ENCODE assay signal across 1 cellular context in the genomic region with DNA sequence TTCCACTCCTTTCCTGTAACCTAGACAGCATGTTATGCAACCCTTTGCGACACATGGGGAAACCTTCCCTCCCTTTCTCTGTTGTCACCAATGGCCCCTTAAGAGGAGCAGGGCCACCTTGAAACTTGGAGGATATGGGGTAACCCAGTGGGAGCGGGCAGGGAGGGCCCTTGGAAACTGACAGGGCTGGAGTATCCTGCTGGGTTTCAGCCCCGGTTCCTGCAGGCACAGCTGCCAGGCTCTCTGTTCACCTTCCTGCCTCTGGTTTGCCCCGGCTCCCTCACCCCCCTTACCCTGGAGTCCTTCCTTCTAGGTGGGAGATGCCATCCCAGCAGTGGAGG.
TF ChIP-seq lines count a peak whose summit lies in the region.

No MANE protein-coding gene starts in this region.

TF ChIP-seq in HepG2, 621 proteins besides CTCF, POLR2A, EP300 and RAD21:
- TF ChIP-seq ZEB1 (IDR thresholded peaks at IDR 0.05; ENCODE audit: insufficient replicate concordance, low read depth) (peak; percentile 37), ZNF687 (CRISPR knock-in tag; IDR thresholded peaks at IDR 0.05) (peak; percentile 31; the same call in 1 of the 2 replicates), MZF1 (CRISPR knock-in tag; IDR thresholded peaks at IDR 0.05; ENCODE audit: borderline replicate concordance) (no peak), PRMT3 (CRISPR knock-in tag; IDR thresholded peaks at IDR 0.05; ENCODE audit: borderline replicate concordance, low read depth) (no peak), JARID2 (CRISPR knock-in tag; IDR thresholded peaks at IDR 0.05; ENCODE audit: insufficient replicate concordance) (no peak), CEBPG (CRISPR knock-in tag; IDR thresholded peaks at IDR 0.05) (peak; percentile 69), ZFX (CRISPR knock-in tag; IDR thresholded peaks at IDR 0.05; ENCODE audit: low read depth) (peak; percentile 27; the same call in 1 of the 2 replicates), ZSCAN12 (CRISPR knock-in tag; IDR thresholded peaks at IDR 0.05) (no peak), ZNF605 (CRISPR knock-in tag; IDR thresholded peaks at IDR 0.05) (0 out of 2 replicates have a peak, but pooled peaks have one; percentile 8), ZNF296 (CRISPR knock-in tag; conservative IDR thresholded peaks at IDR 0.05) (no peak), ZNF546 (CRISPR knock-in tag; conservative IDR thresholded peaks at IDR 0.05) (no peak), ZNF598 (CRISPR knock-in tag; IDR thresholded peaks at IDR 0.05; ENCODE audit: borderline replicate concordance) (no peak), KAT2B (IDR thresholded peaks at IDR 0.05; ENCODE audit: borderline replicate concordance, low read depth, low read length) (no peak), KIAA2018 (CRISPR knock-in tag; IDR thresholded peaks at IDR 0.05; ENCODE audit: borderline replicate concordance) (no peak), ZNF281 (CRISPR knock-in tag; IDR thresholded peaks at IDR 0.05; ENCODE audit: borderline replicate concordance) (0 out of 2 replicates have a peak, but pooled peaks have one; percentile 12), SMC3 (IDR thresholded peaks at IDR 0.05; ENCODE audit: low read length) (no peak), LBX2 (CRISPR knock-in tag; IDR thresholded peaks at IDR 0.05; ENCODE audit: borderline replicate concordance) (no peak), NPAS2 (CRISPR knock-in tag; IDR thresholded peaks at IDR 0.05; ENCODE audit: borderline replicate concordance) (no peak), REL (CRISPR knock-in tag; conservative IDR thresholded peaks at IDR 0.05) (no peak), YY1 (IDR thresholded peaks at IDR 0.05; ENCODE audit: insufficient read depth, insufficient replicate concordance, low read depth, low read length) (no peak), EHMT2 (IDR thresholded peaks at IDR 0.05; ENCODE audit: borderline replicate concordance, low read depth, low read length) (no peak), CEBPB (IDR thresholded peaks at IDR 0.05; ENCODE audit: borderline replicate concordance, low read depth, low read length) (peak; percentile 83), ZNF121 (CRISPR knock-in tag; IDR thresholded peaks at IDR 0.05) (no peak), ZNF569 (CRISPR knock-in tag; IDR thresholded peaks at IDR 0.05; ENCODE audit: borderline replicate concordance) (no peak), ZNF33A (CRISPR knock-in tag; IDR thresholded peaks at IDR 0.05; ENCODE audit: borderline replicate concordance) (no peak), SRSF9 (IDR thresholded peaks at IDR 0.05; ENCODE audit: borderline replicate concordance, insufficient read depth, low read depth, low read length, poor library complexity, severe bottlenecking) (no peak)
- TF ChIP-seq, protein P1, sequence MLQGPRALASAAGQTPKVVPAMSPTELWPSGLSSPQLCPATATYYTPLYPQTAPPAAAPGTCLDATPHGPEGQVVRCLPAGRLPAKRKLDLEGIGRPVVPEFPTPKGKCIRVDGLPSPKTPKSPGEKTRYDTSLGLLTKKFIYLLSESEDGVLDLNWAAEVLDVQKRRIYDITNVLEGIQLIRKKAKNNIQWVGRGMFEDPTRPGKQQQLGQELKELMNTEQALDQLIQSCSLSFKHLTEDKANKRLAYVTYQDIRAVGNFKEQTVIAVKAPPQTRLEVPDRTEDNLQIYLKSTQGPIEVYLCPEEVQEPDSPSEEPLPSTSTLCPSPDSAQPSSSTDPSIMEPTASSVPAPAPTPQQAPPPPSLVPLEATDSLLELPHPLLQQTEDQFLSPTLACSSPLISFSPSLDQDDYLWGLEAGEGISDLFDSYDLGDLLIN (CRISPR knock-in tag; IDR thresholded peaks at IDR 0.05; ENCODE audit: borderline replicate concordance), result no peak
